ENCODE assay signal across 17 cellular contexts in genomic region chr1:208163542-208163941, GRCh38.
"Had no signal": no experiment of that assay in that cellular context is flagged by ENCODE, and none has a peak within 500 bp of the region (broad histone marks: within the 10 kb centered on the region; RNA-seq: fewer than 3 reads in every experiment).

No MANE protein-coding gene starts in this region.

- ATAC-seq: activated CD8-positive, alpha-beta memory T cell treated with anti-CD3 and anti-CD28 coated beads, Interleukin-2, amount 10 ng/mL, durations not matched to agents 7 days and 5 days; effector memory CD8-positive, alpha-beta T cell; foreskin keratinocyte; WTC11 had no signal

- DNase-seq: activated CD4-positive, alpha-beta memory T cell treated with anti-CD3 and anti-CD28 coated beads, Interleukin-2, amount 10 ng/mL, durations not matched to agents 7 days and 5 days; activated CD4-positive, alpha-beta T cell treated with anti-CD3 and anti-CD28 coated beads for 4 hours; activated CD8-positive, alpha-beta memory T cell treated with anti-CD3 and anti-CD28 coated beads, Interleukin-2, amount 10 ng/mL, durations not matched to agents 7 days and 5 days; amniotic stem cell; dermis blood vessel endothelial cell; effector memory CD8-positive, alpha-beta T cell; foreskin keratinocyte; immature natural killer cell; stimulated activated CD4-positive, alpha-beta T cell treated with anti-CD3 and anti-CD28 coated beads, Interleukin-15, amount 100 ng/mL, for 24 hours; stimulated activated CD4-positive, alpha-beta T cell treated with anti-CD3 and anti-CD28 coated beads, Interleukin-2, amount 100 ng/mL, for 48 hours; trophoblast cell had no signal

- H3K27me3 ChIP-seq: cardiac muscle cell, foreskin keratinocyte, right atrium auricular region, suprapubic skin had no signal

- H3K4me3 ChIP-seq: cardiac muscle cell, lung, right atrium auricular region, skin epidermis, suprapubic skin had no signal

- H3K36me3 ChIP-seq: cardiac muscle cell, right atrium auricular region, suprapubic skin had no signal

- H3K27ac ChIP-seq: cardiac muscle cell, foreskin keratinocyte, right atrium auricular region, skin epidermis, suprapubic skin had no signal

- H3K9me3 ChIP-seq: right atrium auricular region, suprapubic skin had no signal
